In genomic region chr2:9378433-9379371, GRCh38 we compare ENCODE assay signal across 9 cellular contexts. TPM values are rescaled to one million over a fixed set of nuclear protein-coding genes. Genes with fewer than 3 reads are reported as not detected.
DNase-seq lines count a peak whose midpoint lies in the region; ATAC-seq and TF ChIP-seq lines count a peak whose summit lies in the region.
"Had no signal": no experiment of that assay in that cellular context is flagged by ENCODE, and none has a peak within 500 bp of the region (broad histone marks: within the 10 kb centered on the region; RNA-seq: fewer than 3 reads in every experiment).

No MANE protein-coding gene starts in this region.

- H3K27ac Mint-ChIP-seq in endothelial cell (ENCODE audit: unreplicated experiment): peak overlapping the region; percentile 24
- no peak overlapping the region for H3K27ac Mint-ChIP-seq in activated CD4-positive, alpha-beta memory T cell treated with anti-CD3 and anti-CD28 coated beads, Interleukin-2, amount 10 ng/mL, durations not matched to agents 7 days and 5 days

- H3K36me3 Mint-ChIP-seq in endothelial cell (ENCODE audit: low read depth, unreplicated experiment): peaks cover 41% of the 10 kb centered on the region
- no peaks in the 10 kb centered on the region for H3K36me3 Mint-ChIP-seq in activated CD4-positive, alpha-beta memory T cell treated with anti-CD3 and anti-CD28 coated beads, Interleukin-2, amount 10 ng/mL, durations not matched to agents 7 days and 5 days (ENCODE audit: low read depth)

- peak overlapping the region; percentile 49 to 57 for H3K27ac ChIP-seq in mucosa of rectum (ENCODE audit: low read depth in 2 of 2, low read length in 2 of 2)

- H3K4me3 ChIP-seq in AG10803 (ENCODE audit: low read length) (no peak overlapping the region), mucosa of rectum (ENCODE audit: low read length in 2 of 2) (no peak overlapping the region)

- H3K9me3 ChIP-seq in mucosa of rectum (ENCODE audit: control insufficient read depth in 2 of 2, low read length in 2 of 2): no peaks in the 10 kb centered on the region

- H3K4me1 Mint-ChIP-seq in endothelial cell (ENCODE audit: unreplicated experiment): peaks cover 38% of the 10 kb centered on the region
- H3K4me1 Mint-ChIP-seq in activated CD4-positive, alpha-beta memory T cell treated with anti-CD3 and anti-CD28 coated beads, Interleukin-2, amount 10 ng/mL, durations not matched to agents 7 days and 5 days: no peaks in the 10 kb centered on the region

- H3K36me3 ChIP-seq in mucosa of rectum (ENCODE audit: control insufficient read depth in 2 of 2, insufficient read depth in 2 of 2, low read length in 2 of 2): peaks cover 38 to 46% of the 10 kb centered on the region in 2 donors

- TF ChIP-seq CTCF in AG10803 (conservative IDR thresholded peaks at IDR 0.05; ENCODE audit: low read length) (no peak), endothelial cell (IDR thresholded peaks at IDR 0.05; ENCODE audit: unreplicated experiment) (no peak)

- H3K4me3 Mint-ChIP-seq in endothelial cell (ENCODE audit: unreplicated experiment): no peak overlapping the region
- H3K4me3 Mint-ChIP-seq in activated CD4-positive, alpha-beta memory T cell treated with anti-CD3 and anti-CD28 coated beads, Interleukin-2, amount 10 ng/mL, durations not matched to agents 7 days and 5 days: no peak overlapping the region

- no peak for ATAC-seq in HG03521 (IDR thresholded peaks at IDR 0.05; ENCODE audit: unreplicated experiment)
- ATAC-seq in GM19351 (IDR thresholded peaks at IDR 0.05; ENCODE audit: unreplicated experiment): no peak

- peaks cover 12 to 20% of the 10 kb centered on the region in 2 donors for H3K4me1 ChIP-seq in mucosa of rectum (ENCODE audit: control insufficient read depth in 2 of 2, insufficient read depth in 2 of 2, low read length in 2 of 2)

- peaks cover 14% of the 10 kb centered on the region for H3K27me3 Mint-ChIP-seq in endothelial cell (ENCODE audit: unreplicated experiment)
- peaks cover 2% of the 10 kb centered on the region for H3K27me3 Mint-ChIP-seq in activated CD4-positive, alpha-beta memory T cell treated with anti-CD3 and anti-CD28 coated beads, Interleukin-2, amount 10 ng/mL, durations not matched to agents 7 days and 5 days

- CTCF ChIA-PET in activated CD4-positive, alpha-beta memory T cell treated with anti-CD3 and anti-CD28 coated beads, Interleukin-2, amount 10 ng/mL, durations not matched to agents 7 days and 5 days (lab: Charles Lee): no interaction called here

- H3K9me3 Mint-ChIP-seq in endothelial cell (ENCODE audit: unreplicated experiment): no peaks in the 10 kb centered on the region
- H3K9me3 Mint-ChIP-seq in activated CD4-positive, alpha-beta memory T cell treated with anti-CD3 and anti-CD28 coated beads, Interleukin-2, amount 10 ng/mL, durations not matched to agents 7 days and 5 days: no peaks in the 10 kb centered on the region

- POLR2A ChIA-PET in activated CD4-positive, alpha-beta memory T cell treated with anti-CD3 and anti-CD28 coated beads, Interleukin-2, amount 10 ng/mL, durations not matched to agents 7 days and 5 days (lab: Charles Lee): no interaction called here

- no peaks in the 10 kb centered on the region for H3K27me3 ChIP-seq in mucosa of rectum (ENCODE audit: control insufficient read depth in 2 of 2, insufficient read depth in 2 of 2, low read length in 2 of 2)

- H3K9ac ChIP-seq in mucosa of rectum (ENCODE audit: low read depth in 1 of 2, low read length in 2 of 2): no peak overlapping the region

- peak; percentile 78 for DNase-seq in AG10803 (ENCODE audit: low read depth)
- DNase-seq in NCI-H82 (lab: John Stamatoyannopoulos, UW): peak; percentile 51
- DNase-seq in endothelial cell (ENCODE audit: low spot score): no peak
- no peak for DNase-seq in activated CD4-positive, alpha-beta memory T cell treated with anti-CD3 and anti-CD28 coated beads, Interleukin-2, amount 10 ng/mL, durations not matched to agents 7 days and 5 days
- DNase-seq in ureter (ENCODE audit: low spot score): no peak
- DNase-seq: DMS79 had no signal

RNA-seq across cellular contexts. Expression of gene ITGB1BP1, which starts 44.6 kb away (rescaled TPM):
- total RNA-seq in endothelial cell (ENCODE audit: unreplicated experiment) (97.3 TPM), ureter (79.5 TPM)
- total RNA-seq in activated CD4-positive, alpha-beta memory T cell treated with anti-CD3 and anti-CD28 coated beads, Interleukin-2, amount 10 ng/mL, durations not matched to agents 7 days and 5 days: 100 to 1,000 TPM; 112 to 119 TPM

RNA-seq across cellular contexts. Expression of gene CPSF3, which starts 44.8 kb away (rescaled TPM):
- total RNA-seq in endothelial cell (ENCODE audit: unreplicated experiment) (55.2 TPM), ureter (33.2 TPM)
- 10 to 100 TPM; 49.7 to 51.7 TPM for total RNA-seq in activated CD4-positive, alpha-beta memory T cell treated with anti-CD3 and anti-CD28 coated beads, Interleukin-2, amount 10 ng/mL, durations not matched to agents 7 days and 5 days

Comparison
In these comparisons a context has a peak if more than half of its experiments do, and no peak if none do; other contexts are left out.
1. DNase-seq: peak in AG10803 (single experiment) and NCI-H82 (single experiment); none in endothelial cell (single experiment), activated CD4-positive, alpha-beta memory T cell treated with anti-CD3 and anti-CD28 coated beads, Interleukin-2, amount 10 ng/mL, durations not matched to agents 7 days and 5 days (single experiment) and ureter (single experiment).